8 cellular contexts compared by ENCODE assay signal in the genomic region with DNA sequence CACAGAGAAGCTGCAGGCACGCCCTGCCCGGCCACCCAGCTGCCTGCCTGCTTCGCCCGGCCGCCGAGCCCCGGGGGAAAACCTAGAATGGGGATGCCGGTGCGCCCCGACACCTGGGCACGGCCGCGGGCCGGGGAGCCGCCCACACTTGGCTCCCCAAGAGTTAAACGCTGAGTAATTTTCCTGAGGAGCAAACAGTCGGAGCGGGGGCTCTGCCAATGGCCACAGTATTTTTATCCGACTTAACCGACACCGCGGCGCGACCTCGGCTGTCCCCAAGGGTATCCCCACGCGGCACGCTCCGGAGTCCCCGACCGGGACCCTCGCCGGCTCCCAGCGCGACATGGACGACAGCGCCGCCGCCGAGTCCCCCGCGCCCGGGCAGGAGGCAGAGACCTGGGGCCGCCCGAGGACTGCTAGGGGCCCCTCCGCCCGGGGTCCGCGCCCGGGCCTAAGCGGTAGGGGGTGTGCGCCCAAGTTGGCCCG. TPM values are rescaled to one million over a fixed set of nuclear protein-coding genes. Genes with fewer than 3 reads are reported as not detected.
DNase-seq lines count a peak whose midpoint lies in the region; ATAC-seq and TF ChIP-seq lines count a peak whose summit lies in the region.

No MANE protein-coding gene starts in this region.

- peak overlapping the region; percentile 83 to 98 (median 92) for H3K4me3 ChIP-seq in heart left ventricle

- no peak for TF ChIP-seq CTCF in heart left ventricle (IDR thresholded peaks at IDR 0.05)

- no peaks in the 10 kb centered on the region for H3K9me3 ChIP-seq in heart left ventricle

- ATAC-seq in GM21619 (IDR thresholded peaks at IDR 0.05; ENCODE audit: unreplicated experiment) = peak; percentile 33
- peak in 2 of 4 donors; percentile 9 to 30 for ATAC-seq in heart left ventricle

- intact Hi-C loops in heart left ventricle (cut with DNase I) = loop anchor here in 4 of 10 donors (5.0 to 10.0 kb wide), 4 partner anchors 76 to 89 kb away; no protein-coding TSS in a partner anchor

- H3K27ac ChIP-seq in heart left ventricle = peak overlapping the region in 11 of 12 donors; percentile 72 to 88 (median 83)

- TF ChIP-seq POLR2A in heart left ventricle (IDR thresholded peaks at IDR 0.05) = no peak

- peaks cover 0 to 45% (median 13%) of the 10 kb centered on the region in 12 donors for H3K4me1 ChIP-seq in heart left ventricle

- H3K27me3 ChIP-seq in heart left ventricle = no peaks in the 10 kb centered on the region

- 0 to 1% (median 0%) methylated on average over 26 to 53 of the region's 53 CpGs for WGBS in heart left ventricle, 4 donors

- peak; percentile 41 for DNase-seq in GM03348 (ENCODE audit: low spot score)
- DNase-seq in HuH-7.5 (ENCODE audit: low spot score) = peak; percentile 42
- DNase-seq in activated gamma-delta T cell (lab: John Stamatoyannopoulos, UW) = peak; percentile 39
- peak; percentile 28 to 67 (median 45) for DNase-seq in heart left ventricle
- peak; percentile 7 for DNase-seq in putamen (ENCODE audit: low spot score)
- no peak for DNase-seq in NCI-H1436 treated with DMSO at 0.1 percent for 48 hours (lab: John Stamatoyannopoulos, UW)
- DNase-seq in 8988T = no peak

- no peaks in the 10 kb centered on the region for H3K36me3 ChIP-seq in heart left ventricle

RNA-seq across cellular contexts. Expression of a gene that starts 0.6 kb away (rescaled TPM):
- total RNA-seq in heart left ventricle = 10 to 100 TPM; 20.7 to 36.9 (median 30.9) TPM
- 10 to 100 TPM; 11.0 to 30.9 TPM for polyA plus RNA-seq in heart left ventricle

Comparison
In these comparisons a context has a peak if more than half of its experiments do, and no peak if none do; other contexts are left out.
1. DNase-seq: peak in GM03348 (single experiment), HuH-7.5 (single experiment), activated gamma-delta T cell (single experiment), heart left ventricle (5 of 5) and putamen (single experiment); none in NCI-H1436 treated with DMSO at 0.1 percent for 48 hours (single experiment) and 8988T (single experiment).